In genomic region chr4:165765053-165765452, GRCh38 we compare ENCODE assay signal across 22 cellular contexts.
DNase-seq lines count a peak whose midpoint lies in the region; ATAC-seq, FAIRE-seq and TF ChIP-seq lines count a peak whose summit lies in the region.
"Had no signal": no experiment of that assay in that cellular context is flagged by ENCODE, and none has a peak within 500 bp of the region (broad histone marks: within the 10 kb centered on the region; RNA-seq: fewer than 3 reads in every experiment).

No MANE protein-coding gene starts in this region.

- POLR2A ChIA-PET in A549 (lab: Yijun Ruan, JAX): no interaction called here

- no peaks in the 10 kb centered on the region for H3K36me3 ChIP-seq in keratinocyte (ENCODE audit: control insufficient read depth in 2 of 2, extremely low read depth in 1 of 2, insufficient read depth in 2 of 2, low read length in 2 of 2)
- H3K36me3 ChIP-seq: heart left ventricle, neural progenitor cell, WERI-Rb-1 had no signal

- H3K4me2 ChIP-seq in A549 (peak overlapping the region; percentile 32; the same call in 1 of the 3 replicates), keratinocyte (ENCODE audit: control insufficient read depth, extremely low read depth, insufficient read depth, low read depth, low read length) (no peak overlapping the region)
- H3K4me2 ChIP-seq: neural progenitor cell had no signal

- no peaks in the 10 kb centered on the region for H3K9me3 ChIP-seq in A549
- no peaks in the 10 kb centered on the region for H3K9me3 ChIP-seq in keratinocyte (ENCODE audit: control insufficient read depth, low read depth, low read length)
- H3K9me3 ChIP-seq: heart left ventricle had no signal

- CTCF ChIA-PET in A549 (lab: Yijun Ruan, JAX): no interaction called here

- H3K4me1 Mint-ChIP-seq in natural killer cell: no peaks in the 10 kb centered on the region
- H3K4me1 Mint-ChIP-seq: activated naive CD8-positive, alpha-beta T cell treated with anti-CD3 and anti-CD28 coated beads, Interleukin-2, amount 10 ng/mL, durations not matched to agents 7 days and 5 days; CD14-positive monocyte; neural progenitor cell had no signal

- H3K9me3 Mint-ChIP-seq in natural killer cell: peaks cover 6 to 7% of the 10 kb centered on the region in 2 donors
- H3K9me3 Mint-ChIP-seq: activated naive CD8-positive, alpha-beta T cell treated with anti-CD3 and anti-CD28 coated beads, Interleukin-2, amount 10 ng/mL, durations not matched to agents 7 days and 5 days; effector memory CD8-positive, alpha-beta T cell; neural progenitor cell; T-helper 2 cell treated with Interferon-gamma antibody and Interleukin-4, amounts not matched to agents 5 μg/mL and 100 μg/mL, for 36 hours had no signal

- ATAC-seq in A549 (no peak), natural killer cell (no peak)
- ATAC-seq in stimulated activated naive CD8-positive, alpha-beta T cell treated with anti-CD3 and anti-CD28 coated beads, Interleukin-15, Interleukin-2, amounts not matched to agents 100 U/mL and 50 U/mL, for 24 hours: no peak
- ATAC-seq: effector memory CD8-positive, alpha-beta T cell; heart left ventricle had no signal

- H3K4me3 ChIP-seq in A549 (no peak overlapping the region), keratinocyte (ENCODE audit: control insufficient read depth in 2 of 3, extremely low read depth in 1 of 3, insufficient read depth in 2 of 3, low read depth in 1 of 3, low read length in 3 of 3) (no peak overlapping the region)
- H3K4me3 ChIP-seq: heart left ventricle, neural progenitor cell had no signal

- no peak for TF ChIP-seq POLR2A in A549 (IDR thresholded peaks at IDR 0.05; ENCODE audit: low read length)

- TF ChIP-seq EP300 in A549 (IDR thresholded peaks at IDR 0.05) (no peak), Ishikawa (IDR thresholded peaks at IDR 0.05; ENCODE audit: borderline replicate concordance) (no peak)

- no peak overlapping the region for H3K27ac Mint-ChIP-seq in natural killer cell
- H3K27ac Mint-ChIP-seq: activated naive CD8-positive, alpha-beta T cell treated with anti-CD3 and anti-CD28 coated beads, Interleukin-2, amount 10 ng/mL, durations not matched to agents 7 days and 5 days; CD14-positive monocyte; effector memory CD8-positive, alpha-beta T cell; neural progenitor cell; T-helper 2 cell treated with Interferon-gamma antibody and Interleukin-4, amounts not matched to agents 5 μg/mL and 100 μg/mL, for 36 hours had no signal

- no peak overlapping the region for H2AFZ ChIP-seq in keratinocyte (ENCODE audit: control insufficient read depth, low read length)
- H2AFZ ChIP-seq: neural progenitor cell had no signal

- no peaks in the 10 kb centered on the region; the same call in 2 of the 3 replicates for H3K4me1 ChIP-seq in A549
- H3K4me1 ChIP-seq in keratinocyte (ENCODE audit: control insufficient read depth, extremely low read depth, insufficient read depth, low read length): no peaks in the 10 kb centered on the region
- H3K4me1 ChIP-seq: neural progenitor cell had no signal

- TF ChIP-seq RAD21 in A549 (conservative IDR thresholded peaks at IDR 0.05 in 1 of 2, IDR thresholded peaks at IDR 0.05 in 1 of 2): no peak
- TF ChIP-seq RAD21 in Ishikawa (IDR thresholded peaks at IDR 0.05; ENCODE audit: low read depth): no peak

- no peak overlapping the region for H3K4me3 Mint-ChIP-seq in natural killer cell
- H3K4me3 Mint-ChIP-seq: activated naive CD8-positive, alpha-beta T cell treated with anti-CD3 and anti-CD28 coated beads, Interleukin-2, amount 10 ng/mL, durations not matched to agents 7 days and 5 days; CD14-positive monocyte; effector memory CD8-positive, alpha-beta T cell; neural progenitor cell; T-helper 2 cell treated with Interferon-gamma antibody and Interleukin-4, amounts not matched to agents 5 μg/mL and 100 μg/mL, for 36 hours had no signal

- TF ChIP-seq CTCF in A549 (IDR thresholded peaks at IDR 0.05): no peak
- TF ChIP-seq CTCF in keratinocyte (optimal IDR thresholded peaks at IDR 0.05 in 1 of 3, IDR thresholded peaks at IDR 0.05 in 1 of 3, conservative IDR thresholded peaks at IDR 0.05 in 1 of 3; ENCODE audit: extremely low read depth in 1 of 3, insufficient read depth in 2 of 3, low read length in 3 of 3): no peak
- no peak for TF ChIP-seq CTCF in natural killer cell (IDR thresholded peaks at IDR 0.05)

- H3K27me3 Mint-ChIP-seq in natural killer cell (ENCODE audit: low read depth in 2 of 2): no peaks in the 10 kb centered on the region
- H3K27me3 Mint-ChIP-seq: activated naive CD8-positive, alpha-beta T cell treated with anti-CD3 and anti-CD28 coated beads, Interleukin-2, amount 10 ng/mL, durations not matched to agents 7 days and 5 days; effector memory CD8-positive, alpha-beta T cell had no signal

- H3K36me3 Mint-ChIP-seq in natural killer cell: no peaks in the 10 kb centered on the region
- H3K36me3 Mint-ChIP-seq: activated naive CD8-positive, alpha-beta T cell treated with anti-CD3 and anti-CD28 coated beads, Interleukin-2, amount 10 ng/mL, durations not matched to agents 7 days and 5 days; CD14-positive monocyte; neural progenitor cell had no signal

- H3K79me2 ChIP-seq in keratinocyte (ENCODE audit: control insufficient read depth, insufficient read depth, low read length): no peaks in the 10 kb centered on the region

- no peaks in the 10 kb centered on the region for H3K27me3 ChIP-seq in keratinocyte (ENCODE audit: control insufficient read depth, extremely low read depth, insufficient read depth, low read length)
- H3K27me3 ChIP-seq: heart left ventricle, neural progenitor cell had no signal

- intact Hi-C loops in natural killer cell (cut with micrococcal nuclease): no loop called here

- no peaks in the 10 kb centered on the region for H3K9me1 ChIP-seq in keratinocyte (ENCODE audit: control insufficient read depth, extremely low read depth, insufficient read depth, low read length)

- FAIRE-seq in A549 (lab: Jason Lieb, UNC) (no peak), keratinocyte (lab: Jason Lieb, UNC) (no peak)
- FAIRE-seq: colon, GM18507 had no signal

- no peaks in the 10 kb centered on the region for H4K20me1 ChIP-seq in keratinocyte (ENCODE audit: control insufficient read depth, extremely low read depth, insufficient read depth, low read length)

- no peak overlapping the region for H3K9ac ChIP-seq in keratinocyte (ENCODE audit: control insufficient read depth, extremely low read depth, insufficient read depth, low read length)
- H3K9ac ChIP-seq: neural progenitor cell had no signal

- DNase-seq in A549 (ENCODE audit: low read depth in 1 of 2, low spot score in 1 of 2) (peak in 1 of 2 experiments; percentile 7), astrocyte of the hippocampus (ENCODE audit: low read depth, low spot score) (peak; percentile 16), keratinocyte (ENCODE audit: low read depth, low spot score) (peak; percentile 9), natural killer cell (no peak), activated gamma-delta T cell treated with Interleukin-2 at 50 U/mL for 16 hours (no peak)
- DNase-seq in stimulated activated naive CD8-positive, alpha-beta T cell treated with anti-CD3 and anti-CD28 coated beads, Interleukin-15, Interleukin-2, amounts not matched to agents 100 U/mL and 50 U/mL, for 24 hours: no peak
- DNase-seq: activated CD4-positive, alpha-beta T cell treated with anti-CD3 and anti-CD28 coated beads, Interleukin-2, amount 50 U/mL, for 48 hours; activated CD8-positive, alpha-beta memory T cell treated with anti-CD3 and anti-CD28 coated beads, Interleukin-2, amount 50 U/mL, for 48 hours; activated naive CD8-positive, alpha-beta T cell treated with anti-CD3 and anti-CD28 coated beads, Interleukin-2, amount 10 ng/mL, durations not matched to agents 7 days and 5 days; effector memory CD8-positive, alpha-beta T cell; GDM1; heart left ventricle; NCI-H1417 treated with DMSO at 0.1 percent for 48 hours; stimulated activated CD8-positive, alpha-beta memory T cell treated with anti-CD3 and anti-CD28 coated beads, Interleukin-4, amount 100 ng/mL, for 48 hours; substantia nigra; WERI-Rb-1 had no signal

- dilution Hi-C loops in keratinocyte (cut with MboI; ENCODE audit: extremely low pct_ligation_motif_present, low sequenced_read_pairs): no loop called here

- no peak overlapping the region; a peak in 1 of 6 replicates for H3K27ac ChIP-seq in A549
- no peak overlapping the region for H3K27ac ChIP-seq in keratinocyte (ENCODE audit: control insufficient read depth, insufficient read depth, low read length)
- H3K27ac ChIP-seq: neural progenitor cell, WERI-Rb-1 had no signal

- 17% methylated on average over 1 of the region's 1 CpG for WGBS in A549 (ENCODE audit: missing lambda C conversion rate)

TF ChIP-seq in A549, 52 proteins besides CTCF, POLR2A, EP300 and RAD21:
- no peak for TF ChIP-seq PHF8 (IDR thresholded peaks at IDR 0.05; ENCODE audit: borderline replicate concordance, low read depth)
- no peak for TF ChIP-seq RNF2 (IDR thresholded peaks at IDR 0.05; ENCODE audit: borderline replicate concordance, low read depth)
- no peak for TF ChIP-seq MAZ (IDR thresholded peaks at IDR 0.05; ENCODE audit: borderline replicate concordance, low read depth, low read length)
- TF ChIP-seq NR3C1 (IDR thresholded peaks at IDR 0.05): no peak
- no peak for TF ChIP-seq KDM1A (IDR thresholded peaks at IDR 0.05; ENCODE audit: low read depth)
- no peak for TF ChIP-seq CBX2 (IDR thresholded peaks at IDR 0.05; ENCODE audit: borderline replicate concordance, low read depth)
- TF ChIP-seq NPAS2 (CRISPR knock-in tag; IDR thresholded peaks at IDR 0.05; ENCODE audit: borderline replicate concordance): no peak
- no peak for TF ChIP-seq HOXB13 (CRISPR knock-in tag; IDR thresholded peaks at IDR 0.05; ENCODE audit: low read depth)
- TF ChIP-seq HDAC2 (IDR thresholded peaks at IDR 0.05): no peak
- TF ChIP-seq JUNB (IDR thresholded peaks at IDR 0.05): no peak
- no peak for TF ChIP-seq POLR2AphosphoS2 (conservative IDR thresholded peaks at IDR 0.05; ENCODE audit: low read length)

TF ChIP-seq in Ishikawa, 13 proteins besides CTCF, POLR2A, EP300 and RAD21:
- TF ChIP-seq NFIC (IDR thresholded peaks at IDR 0.05) (peak; percentile 66), TEAD4 (IDR thresholded peaks at IDR 0.05) (no peak), CEBPB (IDR thresholded peaks at IDR 0.05) (no peak), TAF1 (IDR thresholded peaks at IDR 0.05; ENCODE audit: low read depth) (no peak), TCF12 (IDR thresholded peaks at IDR 0.05; ENCODE audit: low read depth) (no peak)

Comparison
In these comparisons a context has a peak if more than half of its experiments do, and no peak if none do; other contexts are left out.
1. DNase-seq: peak in astrocyte of the hippocampus (single experiment) and keratinocyte (single experiment); none in natural killer cell (single experiment), activated gamma-delta T cell treated with Interleukin-2 at 50 U/mL for 16 hours (single experiment) and stimulated activated naive CD8-positive, alpha-beta T cell treated with anti-CD3 and anti-CD28 coated beads, Interleukin-15, Interleukin-2, amounts not matched to agents 100 U/mL and 50 U/mL, for 24 hours (single experiment).